8 cellular contexts compared by ENCODE assay signal in the genomic region with DNA sequence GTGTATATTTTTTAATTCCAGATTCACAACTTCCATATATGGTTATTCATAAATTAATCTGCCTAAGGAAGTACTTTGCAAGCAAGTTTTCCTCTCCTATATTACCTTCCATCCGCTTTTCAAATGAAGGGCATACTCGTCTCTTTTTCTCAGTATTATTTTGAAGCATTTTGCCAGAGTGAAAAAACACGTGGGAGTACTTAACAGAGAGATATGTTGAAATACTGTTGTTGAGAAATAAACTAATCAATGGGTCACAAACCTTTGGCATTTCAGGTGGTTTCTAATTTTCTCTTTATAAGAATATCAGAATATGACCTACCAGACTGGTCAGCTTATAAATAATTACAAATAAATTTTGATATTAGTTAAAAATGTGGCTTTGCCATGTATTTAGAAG.
"Had no signal": no experiment of that assay in that cellular context is flagged by ENCODE, and none has a peak within 500 bp of the region (broad histone marks: within the 10 kb centered on the region; RNA-seq: fewer than 3 reads in every experiment).

No MANE protein-coding gene starts in this region.

- H2AFZ ChIP-seq: GM23248 had no signal

- H3K9me3 ChIP-seq: HAP-1 had no signal

- H3K4me1 ChIP-seq: HAP-1 had no signal

- H3K4me3 ChIP-seq: GM23248, HAP-1 had no signal

- H3K9ac ChIP-seq: GM23248 had no signal

- ATAC-seq: HCT116 had no signal

- H3K36me3 ChIP-seq: HAP-1 had no signal

- DNase-seq: GM23248, GOT3, H7, HFFc6, KBM-7 had no signal

- FAIRE-seq: HTR-8/SVneo had no signal

- H3K27ac ChIP-seq: GM23248 had no signal
